Comparison of ENCODE assay signal across 9 cellular contexts in genomic region chr18:59141294-59142068, GRCh38. TPM values are rescaled to one million over a fixed set of nuclear protein-coding genes. Genes with fewer than 3 reads are reported as not detected.
DNase-seq lines count a peak whose midpoint lies in the region; ATAC-seq and TF ChIP-seq lines count a peak whose summit lies in the region.
"Had no signal": no experiment of that assay in that cellular context is flagged by ENCODE, and none has a peak within 500 bp of the region (broad histone marks: within the 10 kb centered on the region; RNA-seq: fewer than 3 reads in every experiment).

No MANE protein-coding gene starts in this region.

- no peak overlapping the region for H2BK5ac ChIP-seq in mesenchymal stem cell (ENCODE audit: low read depth, low read length, poor library complexity, severe bottlenecking)

- CTCF ChIA-PET in Panc1 (lab: Charles Lee): interaction anchor here (0.5 kb wide), 1 partner anchor 91 kb away, joined by 3 read pairs; no protein-coding TSS in a partner anchor

- H4K20me1 ChIP-seq in BLaER1 treated with 17β-estradiol and CSF1 and Interleukin-3, amounts not matched to agents 10 nM and 100 nM: peaks cover 6 to 39% (median 14%) of the 10 kb centered on the region in 11 experiments; a peak in 11 of 22 replicates

- in situ Hi-C loops in Panc1 (cut with HindIII; ENCODE audit: low pct_unique_long_range_greater_than_20kb, low sequenced_read_pairs): no loop called here

- H4K91ac ChIP-seq in mesenchymal stem cell (ENCODE audit: low read length): no peak overlapping the region

- no peak overlapping the region for H3K23ac ChIP-seq in mesenchymal stem cell (ENCODE audit: low read length in 2 of 2)

- H2BK15ac ChIP-seq in mesenchymal stem cell (ENCODE audit: low read depth, poor library complexity, severe bottlenecking): no peak overlapping the region

- H2BK120ac ChIP-seq in mesenchymal stem cell (ENCODE audit: low read depth, low read length): no peak overlapping the region

- TF ChIP-seq CTCF in HFFc6 (IDR thresholded peaks at IDR 0.05): no peak
- TF ChIP-seq CTCF in Panc1 (IDR thresholded peaks at IDR 0.05): no peak
- TF ChIP-seq CTCF in vagina (IDR thresholded peaks at IDR 0.05): no peak
- no peak for TF ChIP-seq CTCF in heart left ventricle (IDR thresholded peaks at IDR 0.05)

- peaks cover 27% of the 10 kb centered on the region for H3K79me1 ChIP-seq in mesenchymal stem cell (replicated peaks; ENCODE audit: low read length, poor library complexity, severe bottlenecking)

- no peak overlapping the region for H3K27ac Mint-ChIP-seq in HFFc6

- H3K4me3 ChIP-seq in BLaER1 treated with 17β-estradiol and CSF1 and Interleukin-3, amounts not matched to agents 10 nM and 100 nM: no peak overlapping the region; a peak in 1 of 20 replicates
- H3K4me3 ChIP-seq in Panc1 (ENCODE audit: low read depth in 2 of 2, low read length in 2 of 2) (peak overlapping the region in 1 of 2 experiments; percentile 94; a peak in 1 of 4 replicates), iPS-20b (ENCODE audit: low read length) (peak overlapping the region; percentile 90; the same call in 1 of the 2 replicates), mesenchymal stem cell (ENCODE audit: insufficient read depth in 1 of 2, low read depth in 1 of 2, low read length in 2 of 2) (no peak overlapping the region), vagina (no peak overlapping the region), heart left ventricle (no peak overlapping the region)

- peaks cover 28 to 39% (median 36%) of the 10 kb centered on the region in 10 experiments for H3K4me1 ChIP-seq in BLaER1 treated with 17β-estradiol and CSF1 and Interleukin-3, amounts not matched to agents 10 nM and 100 nM
- peaks cover 9% of the 10 kb centered on the region; the same call in 1 of the 2 replicates for H3K4me1 ChIP-seq in Panc1 (ENCODE audit: control insufficient read depth, insufficient read depth, low read length)
- H3K4me1 ChIP-seq in iPS-20b (ENCODE audit: insufficient read depth, low read length): peaks cover 6% of the 10 kb centered on the region; the same call in 1 of the 2 replicates
- H3K4me1 ChIP-seq in mesenchymal stem cell (ENCODE audit: control insufficient read depth, insufficient read depth, low read depth, low read length): peaks cover 4% of the 10 kb centered on the region
- H3K4me1 ChIP-seq in vagina: peaks cover 5% of the 10 kb centered on the region
- peaks cover 0 to 21% (median 6%) of the 10 kb centered on the region in 12 donors for H3K4me1 ChIP-seq in heart left ventricle

- H3K36me3 ChIP-seq in BLaER1 treated with 17β-estradiol and CSF1 and Interleukin-3, amounts not matched to agents 10 nM and 100 nM: peaks cover 0 to 1% (median 0%) of the 10 kb centered on the region in 11 experiments; a peak in 2 of 22 replicates
- H3K36me3 ChIP-seq in Panc1 (ENCODE audit: control insufficient read depth, insufficient read depth, low read length) (peaks cover 3% of the 10 kb centered on the region; the same call in 1 of the 2 replicates), iPS-20b (ENCODE audit: insufficient read depth, low read depth, low read length) (no peaks in the 10 kb centered on the region), mesenchymal stem cell (ENCODE audit: control insufficient read depth in 1 of 2, insufficient read depth in 2 of 2, low read depth in 1 of 2, low read length in 2 of 2) (no peaks in the 10 kb centered on the region), vagina (no peaks in the 10 kb centered on the region), heart left ventricle (no peaks in the 10 kb centered on the region)

- peaks cover 30% of the 10 kb centered on the region for H3K4me1 Mint-ChIP-seq in HFFc6 (ENCODE audit: low read depth)

- no peak overlapping the region for H3K4ac ChIP-seq in mesenchymal stem cell (ENCODE audit: low read depth in 1 of 2, low read length in 2 of 2)

- H3K27me3 Mint-ChIP-seq in HFFc6 (ENCODE audit: insufficient read depth): peaks cover 7% of the 10 kb centered on the region

- no peaks in the 10 kb centered on the region for H3K36me3 Mint-ChIP-seq in HFFc6 (ENCODE audit: low read depth)

- no peak overlapping the region for H2AK5ac ChIP-seq in mesenchymal stem cell (ENCODE audit: low read length, severe bottlenecking)

- BruUV-seq in Panc1 (replicated peaks; lab: Mats Ljungman, UMichigan): TSS peak; percentile 57

- ATAC-seq in Panc1 (no peak), HG02798 (IDR thresholded peaks at IDR 0.05; ENCODE audit: poor library complexity, unreplicated experiment) (no peak), heart left ventricle (no peak)

- WGBS in mesenchymal stem cell: 100% methylated on average over 1 of the region's 1 CpG
- WGBS in heart left ventricle, 4 donors: 90 to 94% (median 91%) methylated on average over 1 of the region's 1 CpG

- H3K18ac ChIP-seq in mesenchymal stem cell (ENCODE audit: low read depth in 1 of 2, low read length in 2 of 2): no peak overlapping the region

- H3K9ac ChIP-seq in BLaER1 treated with 17β-estradiol and CSF1 and Interleukin-3, amounts not matched to agents 10 nM and 100 nM: peak overlapping the region in 1 of 11 experiments; percentile 93; a peak in 1 of 22 replicates
- H3K9ac ChIP-seq in iPS-20b (ENCODE audit: low read depth, low read length) (peak overlapping the region; percentile 84; the same call in 1 of the 2 replicates), mesenchymal stem cell (ENCODE audit: low read length) (no peak overlapping the region)

- H3K9me3 Mint-ChIP-seq in HFFc6: no peaks in the 10 kb centered on the region

- POLR2A ChIA-PET in Panc1 (lab: Charles Lee): interaction anchor here (0.7 kb wide), 1 partner anchor 251 kb away, joined by 4 read pairs; no protein-coding TSS in a partner anchor

- H3K27me3 ChIP-seq in BLaER1 treated with 17β-estradiol and CSF1 and Interleukin-3, amounts not matched to agents 10 nM and 100 nM: no peaks in the 10 kb centered on the region
- no peaks in the 10 kb centered on the region for H3K27me3 ChIP-seq in Panc1 (ENCODE audit: control insufficient read depth, insufficient read depth, low read length)
- H3K27me3 ChIP-seq in iPS-20b (ENCODE audit: insufficient read depth, low read length): no peaks in the 10 kb centered on the region
- peaks cover 3 to 6% of the 10 kb centered on the region in 2 experiments for H3K27me3 ChIP-seq in mesenchymal stem cell (ENCODE audit: control insufficient read depth in 1 of 2, insufficient read depth in 1 of 2, low read length in 2 of 2)
- H3K27me3 ChIP-seq in vagina: no peaks in the 10 kb centered on the region
- no peaks in the 10 kb centered on the region for H3K27me3 ChIP-seq in heart left ventricle

- no peak overlapping the region for H2AFZ ChIP-seq in mesenchymal stem cell (ENCODE audit: low read depth, low read length)

- H3K9me3 ChIP-seq in BLaER1 treated with 17β-estradiol and CSF1 and Interleukin-3, amounts not matched to agents 10 nM and 100 nM (replicated peaks in 1 of 11): no peaks in the 10 kb centered on the region
- H3K9me3 ChIP-seq in Panc1 (ENCODE audit: control insufficient read depth, insufficient read depth, low read depth, low read length) (no peaks in the 10 kb centered on the region), iPS-20b (ENCODE audit: insufficient read depth, low read depth, low read length) (no peaks in the 10 kb centered on the region), mesenchymal stem cell (ENCODE audit: control insufficient read depth, low read length) (no peaks in the 10 kb centered on the region), vagina (no peaks in the 10 kb centered on the region), heart left ventricle (no peaks in the 10 kb centered on the region)

- peak overlapping the region; percentile 89 to 99 (median 95) for H3K4me2 ChIP-seq in BLaER1 treated with 17β-estradiol and CSF1 and Interleukin-3, amounts not matched to agents 10 nM and 100 nM
- H3K4me2 ChIP-seq in mesenchymal stem cell (ENCODE audit: low read length, poor library complexity, severe bottlenecking): no peak overlapping the region

- no peak overlapping the region for H3K27ac ChIP-seq in BLaER1 treated with 17β-estradiol and CSF1 and Interleukin-3, amounts not matched to agents 10 nM and 100 nM
- H3K27ac ChIP-seq in Panc1 (ENCODE audit: low read length) (no peak overlapping the region), iPS-20b (ENCODE audit: low read length) (no peak overlapping the region), mesenchymal stem cell (ENCODE audit: low read length, poor library complexity, severe bottlenecking) (no peak overlapping the region), vagina (no peak overlapping the region), heart left ventricle (no peak overlapping the region)

- H2BK12ac ChIP-seq in mesenchymal stem cell (ENCODE audit: low read length in 2 of 2): no peak overlapping the region

- peak overlapping the region; percentile 94; the same call in 1 of the 2 replicates for H3K4me3 Mint-ChIP-seq in HFFc6

- no peak for TF ChIP-seq POLR2A in vagina (IDR thresholded peaks at IDR 0.05)
- TF ChIP-seq POLR2A in heart left ventricle (IDR thresholded peaks at IDR 0.05): no peak

- intact Hi-C loops in Panc1 (cut with micrococcal nuclease; ENCODE audit: unreplicated experiment): no loop called here
- intact Hi-C loops in vagina (cut with DNase I): no loop called here
- intact Hi-C loops in heart left ventricle (cut with DNase I): no loop called here

- no peak overlapping the region for H4K8ac ChIP-seq in mesenchymal stem cell (ENCODE audit: low read length)

- no peak overlapping the region for H3K14ac ChIP-seq in mesenchymal stem cell (ENCODE audit: low read length in 2 of 2)

- DNase-seq in HFFc6 (no peak), Panc1 (ENCODE audit: low read depth, low spot score) (no peak), mesenchymal stem cell (no peak), vagina (ENCODE audit: extremely low spot score in 2 of 2) (no peak), heart left ventricle (no peak)
- DNase-seq: DMS 273 treated with DMSO at 0.1 percent for 48 hours had no signal

RNA-seq across cellular contexts. Expression of gene SEC11C, which starts 1.8 kb away (rescaled TPM):
- total RNA-seq in HFFc6 (2021; fragmentation: NEBNext Ultra II Directional; extraction: Animal tissue kit (Norgen Biotek cat#: 25700)): 10 to 100 TPM; 39.5 to 59.8 (median 50.8) TPM
- total RNA-seq in Panc1 (2021; ENCODE audit: unreplicated experiment) (48.3 TPM), vagina (9.1 TPM), heart left ventricle (10 to 100 TPM; 10.2 to 44.0 (median 18.1) TPM)
- polyA plus RNA-seq in Panc1 (2012; ENCODE audit: insufficient read length): 41.2 TPM
- 55.4 TPM for polyA plus RNA-seq in mesenchymal stem cell (2013, experiment 1 of 2)
- polyA plus RNA-seq in mesenchymal stem cell (2013, experiment 2 of 2): 60.2 TPM
- polyA plus RNA-seq in heart left ventricle: 10 to 100 TPM; 16.9 to 73.9 TPM
